8 cellular contexts compared by ENCODE assay signal in genomic region chr2:64524604-64525322, GRCh38. TPM values are rescaled to one million over a fixed set of nuclear protein-coding genes. Genes with fewer than 3 reads are reported as not detected.
DNase-seq lines count a peak whose midpoint lies in the region; ATAC-seq and TF ChIP-seq lines count a peak whose summit lies in the region.

No MANE protein-coding gene starts in this region.

- TF ChIP-seq CTCF in breast epithelium (IDR thresholded peaks at IDR 0.05): no peak

- TF ChIP-seq POLR2A in breast epithelium (IDR thresholded peaks at IDR 0.05): no peak

- H3K27me3 ChIP-seq in breast epithelium: no peaks in the 10 kb centered on the region

- H3K4me1 ChIP-seq in breast epithelium: no peaks in the 10 kb centered on the region

- peak overlapping the region; percentile 92 to 99 (median 98) for H3K4me3 ChIP-seq in breast epithelium

- peak; percentile 47 for DNase-seq in NK-92 treated with Interleukin-12 subunit alpha and Interleukin-12 subunit beta, amount 100 ng/mL, for 24 hours (lab: John Stamatoyannopoulos, UW)
- DNase-seq in NK-92 (lab: John Stamatoyannopoulos, UW; ENCODE audit: unreplicated experiment): no peak
- peak; percentile 21 for DNase-seq in SK-N-DZ (ENCODE audit: low spot score)
- peak in 1 of 2 donors; percentile 28 for DNase-seq in breast epithelium (ENCODE audit: low spot score in 2 of 2)
- DNase-seq in kidney tubule cell (ENCODE audit: low spot score): peak; percentile 24
- peak; percentile 44 to 48 for DNase-seq in stimulated activated CD4-positive, alpha-beta T cell treated with anti-CD3 and anti-CD28 coated beads, Interleukin-2, amount 100 ng/mL, for 24 hours
- no peak for DNase-seq in NOMO-1 (lab: John Stamatoyannopoulos, UW; ENCODE audit: unreplicated experiment in 2 of 2)

- no peaks in the 10 kb centered on the region for H3K36me3 ChIP-seq in breast epithelium

- peak overlapping the region; percentile 96 to 97 for H3K27ac ChIP-seq in breast epithelium

- peak; percentile 4 for ATAC-seq in HG03060 (IDR thresholded peaks at IDR 0.05; ENCODE audit: low read depth, unreplicated experiment)

- H3K9me3 ChIP-seq in breast epithelium: no peaks in the 10 kb centered on the region

- intact Hi-C loops in breast epithelium (cut with DNase I; ENCODE audit: low total_unique reads): no loop called here

RNA-seq across cellular contexts. Expression of gene AFTPH, which starts 0.6 kb away (rescaled TPM):
- 18.4 and 20.4 TPM in 2 replicates for polyA plus RNA-seq in SK-N-DZ (2014; cell fraction: cytosol; rRNA removed)
- polyA plus RNA-seq in SK-N-DZ (2014; cell fraction: nucleus; rRNA removed): 17.1 and 19.9 TPM in 2 replicates
- total RNA-seq in breast epithelium: 10 to 100 TPM; 33.4 to 75.8 (median 55.1) TPM

Comparison
In these comparisons a context has a peak if more than half of its experiments do, and no peak if none do; other contexts are left out.
1. DNase-seq: peak in NK-92 treated with Interleukin-12 subunit alpha and Interleukin-12 subunit beta, amount 100 ng/mL, for 24 hours (single experiment), SK-N-DZ (single experiment), kidney tubule cell (single experiment) and stimulated activated CD4-positive, alpha-beta T cell treated with anti-CD3 and anti-CD28 coated beads, Interleukin-2, amount 100 ng/mL, for 24 hours (2 of 2); none in NK-92 (single experiment) and NOMO-1 (0 of 2).